In genomic region chr17:50817142-50817751, GRCh38 we compare ENCODE assay signal across 9 cellular contexts. TPM values are rescaled to one million over a fixed set of nuclear protein-coding genes. Genes with fewer than 3 reads are reported as not detected.
A peak's percentile ranks its signal among the peaks of the same experiment; 100 is the strongest.
DNase-seq lines count a peak whose midpoint lies in the region; ATAC-seq and TF ChIP-seq lines count a peak whose summit lies in the region.
"Had no signal": no experiment of that assay in that cellular context is flagged by ENCODE, and none has a peak within 500 bp of the region (broad histone marks: within the 10 kb centered on the region; RNA-seq: fewer than 3 reads in every experiment).

No MANE protein-coding gene starts in this region.

- H3K9me3 Mint-ChIP-seq in activated T-cell treated with anti-CD3 and anti-CD28 coated beads, Interleukin-2, amount 50 U/mL, for 4 hours = no peaks in the 10 kb centered on the region

- H3K27me3 Mint-ChIP-seq in activated T-cell treated with anti-CD3 and anti-CD28 coated beads, Interleukin-2, amount 50 U/mL, for 4 hours (ENCODE audit: low read depth) = no peaks in the 10 kb centered on the region

- peak; percentile 76 to 85 for ATAC-seq in activated T-cell treated with anti-CD3 and anti-CD28 coated beads, Interleukin-2, amount 50 U/mL, for 4 hours
- ATAC-seq in sciatic nerve (peak; percentile 88), HG02840 (IDR thresholded peaks at IDR 0.05; ENCODE audit: low FRiP score, unreplicated experiment) (no peak), GM21737 (IDR thresholded peaks at IDR 0.05; ENCODE audit: unreplicated experiment) (no peak)

- H3K4me1 Mint-ChIP-seq in activated T-cell treated with anti-CD3 and anti-CD28 coated beads, Interleukin-2, amount 50 U/mL, for 4 hours (ENCODE audit: low read depth) = peaks cover 1% of the 10 kb centered on the region

- no peak overlapping the region for H3K4me3 ChIP-seq in foreskin fibroblast (ENCODE audit: low read depth in 1 of 2, low read length in 2 of 2)

- no peaks in the 10 kb centered on the region for H3K36me3 Mint-ChIP-seq in activated T-cell treated with anti-CD3 and anti-CD28 coated beads, Interleukin-2, amount 50 U/mL, for 4 hours (ENCODE audit: insufficient read depth)
- H3K36me3 Mint-ChIP-seq: IgD-negative memory B cell had no signal

- H3K4me3 Mint-ChIP-seq in activated T-cell treated with anti-CD3 and anti-CD28 coated beads, Interleukin-2, amount 50 U/mL, for 4 hours = no peak overlapping the region

- TF ChIP-seq CTCF in foreskin fibroblast (IDR thresholded peaks at IDR 0.05; ENCODE audit: low read depth, low read length) = peak; percentile 72

- DNase-seq in EL (peak; percentile 36), NCI-H460 (ENCODE audit: extremely low read depth, low read depth) (peak; percentile 30), foreskin fibroblast (peak in 1 of 2 donors; percentile 43), sciatic nerve (ENCODE audit: low spot score) (peak; percentile 77), NCI-H2107 treated with DMSO at 0.1 percent for 48 hours (lab: John Stamatoyannopoulos, UW; ENCODE audit: unreplicated experiment) (no peak)
- DNase-seq in activated T-cell treated with anti-CD3 and anti-CD28 coated beads, Interleukin-2, amount 50 U/mL, for 4 hours = peak; percentile 57

- intact Hi-C loops in sciatic nerve (cut with DNase I) = no loop called here

RNA-seq across cellular contexts. Expression of gene WFIKKN2, which starts 18.1 kb away (rescaled TPM):
- not detected in 2 replicates for total RNA-seq in NCI-H460 (2014; rRNA removed; shearing (Covaris generic))
- polyA plus RNA-seq in NCI-H460 (2014; cell fraction: nucleus; rRNA removed) = not detected in 2 replicates
- total RNA-seq in activated T-cell treated with anti-CD3 and anti-CD28 coated beads, Interleukin-2, amount 50 U/mL, for 4 hours = not detected
- 2.0 TPM for total RNA-seq in sciatic nerve
- polyA plus RNA-seq: IgD-negative memory B cell had no signal

RNA-seq across cellular contexts. Expression of gene TOB1, which starts 48.9 kb away (rescaled TPM):
- 51.5 and 58.4 TPM in 2 replicates for total RNA-seq in NCI-H460 (2014; rRNA removed; shearing (Covaris generic))
- polyA plus RNA-seq in NCI-H460 (2014; cell fraction: nucleus; rRNA removed) = 26.5 and 27.1 TPM in 2 replicates
- 10 to 100 TPM; 29.4 to 31.0 (median 30.9) TPM for total RNA-seq in activated T-cell treated with anti-CD3 and anti-CD28 coated beads, Interleukin-2, amount 50 U/mL, for 4 hours
- total RNA-seq in sciatic nerve = 114 TPM

RNA-seq across cellular contexts. Expression of gene ANKRD40CL, which starts 49.9 kb away (rescaled TPM):
- total RNA-seq in NCI-H460 (2014; rRNA removed; shearing (Covaris generic)) = not detected in 2 replicates
- not detected in 2 replicates for polyA plus RNA-seq in NCI-H460 (2014; cell fraction: nucleus; rRNA removed)
- not detected for total RNA-seq in activated T-cell treated with anti-CD3 and anti-CD28 coated beads, Interleukin-2, amount 50 U/mL, for 4 hours
- total RNA-seq in sciatic nerve = not detected
- polyA plus RNA-seq: IgD-negative memory B cell had no signal

Comparison
In these comparisons a context has a peak if more than half of its experiments do, and no peak if none do; other contexts are left out.
1. ATAC-seq: peak in activated T-cell treated with anti-CD3 and anti-CD28 coated beads, Interleukin-2, amount 50 U/mL, for 4 hours (2 of 2) and sciatic nerve (single experiment); none in HG02840 (single experiment) and GM21737 (single experiment).